Comparison of ENCODE assay signal across 14 cellular contexts in genomic region chr2:101860782-101861181, GRCh38.
DNase-seq lines count a peak whose midpoint lies in the region; ATAC-seq and TF ChIP-seq lines count a peak whose summit lies in the region.
"Had no signal": no experiment of that assay in that cellular context is flagged by ENCODE, and none has a peak within 500 bp of the region (broad histone marks: within the 10 kb centered on the region; RNA-seq: fewer than 3 reads in every experiment).

No MANE protein-coding gene starts in this region.

- peaks cover 97% of the 10 kb centered on the region for H3K36me3 ChIP-seq in CD4-positive, CD25-positive, alpha-beta regulatory T cell (ENCODE audit: control insufficient read depth, insufficient read depth, low read length)
- peaks cover 63% of the 10 kb centered on the region for H3K36me3 ChIP-seq in CD8-positive, alpha-beta T cell (ENCODE audit: insufficient read depth, low read length)
- peaks cover 8 to 85% (median 16%) of the 10 kb centered on the region in 3 experiments for H3K36me3 ChIP-seq in naive thymus-derived CD4-positive, alpha-beta T cell (ENCODE audit: control insufficient read depth in 2 of 3, insufficient read depth in 3 of 3, low read length in 3 of 3)

- DNase-seq in CD4-positive, CD25-positive, alpha-beta regulatory T cell, result no peak
- DNase-seq in CD8-positive, alpha-beta T cell, result no peak
- DNase-seq in glutamatergic neuron (no peak), NCI-H82 treated with DMSO at 0.1 percent for 48 hours (lab: John Stamatoyannopoulos, UW; ENCODE audit: unreplicated experiment) (no peak), hepatic stellate cell (ENCODE audit: low spot score) (no peak)
- no peak for DNase-seq in naive thymus-derived CD4-positive, alpha-beta T cell
- no peak for DNase-seq in activated CD4-positive, alpha-beta T cell treated with anti-CD3 and anti-CD28 coated beads, Interleukin-2, amount 50 U/mL, for 1 hour
- DNase-seq: AML-193, NCI-H1105 treated with DMSO at 0.1 percent for 48 hours, NCI-H187, NCI-H446 treated with DMSO at 0.1 percent for 48 hours, SJCRH30 had no signal

- peak overlapping the region in 2 of 3 donors; percentile 62 to 83 for H3K27ac Mint-ChIP-seq in CD4-positive, CD25-positive, alpha-beta regulatory T cell
- peak overlapping the region; percentile 66 for H3K27ac Mint-ChIP-seq in CD8-positive, alpha-beta T cell
- H3K27ac Mint-ChIP-seq in glutamatergic neuron (ENCODE audit: unreplicated experiment), result peak overlapping the region; percentile 59
- H3K27ac Mint-ChIP-seq in naive thymus-derived CD4-positive, alpha-beta T cell, result peak overlapping the region in 7 of 9 donors; percentile 21 to 77 (median 62)

- H3K4me3 ChIP-seq in CD4-positive, CD25-positive, alpha-beta regulatory T cell (ENCODE audit: low read depth, low read length), result no peak overlapping the region
- no peak overlapping the region for H3K4me3 ChIP-seq in CD8-positive, alpha-beta T cell (ENCODE audit: low read depth, low read length)
- H3K4me3 ChIP-seq in naive thymus-derived CD4-positive, alpha-beta T cell (ENCODE audit: low read length), result no peak overlapping the region
- H3K4me3 ChIP-seq: HAP-1, SJCRH30 had no signal

- no peaks in the 10 kb centered on the region for H3K27me3 ChIP-seq in CD4-positive, CD25-positive, alpha-beta regulatory T cell (ENCODE audit: control insufficient read depth, insufficient read depth, low read length)
- no peaks in the 10 kb centered on the region for H3K27me3 ChIP-seq in CD8-positive, alpha-beta T cell (ENCODE audit: insufficient read depth, low read length)
- H3K27me3 ChIP-seq in naive thymus-derived CD4-positive, alpha-beta T cell (ENCODE audit: control insufficient read depth in 2 of 2, insufficient read depth in 2 of 2, low read length in 2 of 2), result no peaks in the 10 kb centered on the region
- H3K27me3 ChIP-seq: SJCRH30 had no signal

- no peaks in the 10 kb centered on the region for H3K4me1 ChIP-seq in CD4-positive, CD25-positive, alpha-beta regulatory T cell (ENCODE audit: control insufficient read depth, insufficient read depth, low read length, poor library complexity, severe bottlenecking)
- H3K4me1 ChIP-seq in CD8-positive, alpha-beta T cell (ENCODE audit: insufficient read depth, low read length), result no peaks in the 10 kb centered on the region
- no peaks in the 10 kb centered on the region for H3K4me1 ChIP-seq in naive thymus-derived CD4-positive, alpha-beta T cell (ENCODE audit: control insufficient read depth in 2 of 2, insufficient read depth in 2 of 2, low read length in 2 of 2)
- H3K4me1 ChIP-seq: HAP-1, SJCRH30 had no signal

- POLR2A ChIA-PET in CD8-positive, alpha-beta T cell (lab: Charles Lee), result no interaction called here
- POLR2A ChIA-PET in naive thymus-derived CD4-positive, alpha-beta T cell (lab: Charles Lee), result interaction anchor here (0.6 kb wide), 1 partner anchor 17 kb away, joined by 5 read pairs; no protein-coding TSS in a partner anchor

- CTCF ChIA-PET in CD8-positive, alpha-beta T cell (lab: Charles Lee), result interaction anchor here (1.6 kb wide), 1 partner anchor 32 kb away, joined by 5 read pairs; no protein-coding TSS in a partner anchor
- CTCF ChIA-PET in naive thymus-derived CD4-positive, alpha-beta T cell (lab: Charles Lee), result interaction anchor here (0.7 kb wide), 1 partner anchor 581 kb away, joined by 3 read pairs; no protein-coding TSS in a partner anchor

- no peaks in the 10 kb centered on the region for H3K27me3 Mint-ChIP-seq in CD4-positive, CD25-positive, alpha-beta regulatory T cell
- no peaks in the 10 kb centered on the region for H3K27me3 Mint-ChIP-seq in CD8-positive, alpha-beta T cell (ENCODE audit: low read depth)
- no peaks in the 10 kb centered on the region for H3K27me3 Mint-ChIP-seq in glutamatergic neuron (ENCODE audit: unreplicated experiment)
- H3K27me3 Mint-ChIP-seq in naive thymus-derived CD4-positive, alpha-beta T cell, result no peaks in the 10 kb centered on the region

- H3K4me3 Mint-ChIP-seq in CD4-positive, CD25-positive, alpha-beta regulatory T cell, result no peak overlapping the region
- H3K4me3 Mint-ChIP-seq in CD8-positive, alpha-beta T cell, result no peak overlapping the region
- no peak overlapping the region for H3K4me3 Mint-ChIP-seq in glutamatergic neuron (ENCODE audit: unreplicated experiment)
- H3K4me3 Mint-ChIP-seq in naive thymus-derived CD4-positive, alpha-beta T cell, result no peak overlapping the region

- intact Hi-C loops in CD8-positive, alpha-beta T cell (cut with DNase I, micrococcal nuclease), result no loop called here
- intact Hi-C loops in naive thymus-derived CD4-positive, alpha-beta T cell (cut with micrococcal nuclease), result no loop called here

- ATAC-seq in CD4-positive, CD25-positive, alpha-beta regulatory T cell (ENCODE audit: low read depth in 2 of 2), result no peak
- ATAC-seq in CD8-positive, alpha-beta T cell, result no peak
- ATAC-seq in naive thymus-derived CD4-positive, alpha-beta T cell, result no peak

- H3K4me1 Mint-ChIP-seq in CD4-positive, CD25-positive, alpha-beta regulatory T cell, result peaks cover 2 to 10% (median 6%) of the 10 kb centered on the region in 4 donors
- peaks cover 9% of the 10 kb centered on the region for H3K4me1 Mint-ChIP-seq in CD8-positive, alpha-beta T cell (ENCODE audit: low read depth)
- peaks cover 28% of the 10 kb centered on the region for H3K4me1 Mint-ChIP-seq in glutamatergic neuron (ENCODE audit: low read depth, unreplicated experiment)
- H3K4me1 Mint-ChIP-seq in naive thymus-derived CD4-positive, alpha-beta T cell, result peaks cover 9 to 29% (median 19%) of the 10 kb centered on the region in 7 donors

- TF ChIP-seq CTCF in CD8-positive, alpha-beta T cell (IDR thresholded peaks at IDR 0.05), result no peak
- TF ChIP-seq CTCF in glutamatergic neuron (IDR thresholded peaks at IDR 0.05; ENCODE audit: partially characterized antibody, unreplicated experiment), result no peak

- peaks cover 52% of the 10 kb centered on the region for H3K36me3 Mint-ChIP-seq in CD4-positive, CD25-positive, alpha-beta regulatory T cell
- peaks cover 85% of the 10 kb centered on the region for H3K36me3 Mint-ChIP-seq in CD8-positive, alpha-beta T cell
- H3K36me3 Mint-ChIP-seq in glutamatergic neuron (ENCODE audit: unreplicated experiment), result peaks cover under 1% of the 10 kb centered on the region
- peaks cover 11 to 68% (median 23%) of the 10 kb centered on the region in 5 donors for H3K36me3 Mint-ChIP-seq in naive thymus-derived CD4-positive, alpha-beta T cell

- no peaks in the 10 kb centered on the region for H3K9me3 ChIP-seq in CD4-positive, CD25-positive, alpha-beta regulatory T cell (ENCODE audit: control insufficient read depth in 2 of 2, low read length in 2 of 2)
- no peaks in the 10 kb centered on the region for H3K9me3 ChIP-seq in CD8-positive, alpha-beta T cell (ENCODE audit: low read length)
- H3K9me3 ChIP-seq in naive thymus-derived CD4-positive, alpha-beta T cell (ENCODE audit: control insufficient read depth in 2 of 3, low read length in 3 of 3), result no peaks in the 10 kb centered on the region
- H3K9me3 ChIP-seq: HAP-1, SJCRH30 had no signal

- no peak overlapping the region for H3K27ac ChIP-seq in CD4-positive, CD25-positive, alpha-beta regulatory T cell (ENCODE audit: insufficient read depth, low read length, poor library complexity, severe bottlenecking)
- H3K27ac ChIP-seq in CD8-positive, alpha-beta T cell (ENCODE audit: low read depth, low read length), result no peak overlapping the region
- H3K27ac ChIP-seq in naive thymus-derived CD4-positive, alpha-beta T cell (ENCODE audit: low read depth, low read length), result no peak overlapping the region
- H3K27ac ChIP-seq: HL-60, SJCRH30 had no signal

- H3K9me3 Mint-ChIP-seq in CD4-positive, CD25-positive, alpha-beta regulatory T cell, result no peaks in the 10 kb centered on the region
- H3K9me3 Mint-ChIP-seq in CD8-positive, alpha-beta T cell, result no peaks in the 10 kb centered on the region
- H3K9me3 Mint-ChIP-seq in glutamatergic neuron (ENCODE audit: unreplicated experiment), result peaks cover 10% of the 10 kb centered on the region
- peaks cover 0 to 5% (median 0%) of the 10 kb centered on the region in 11 donors for H3K9me3 Mint-ChIP-seq in naive thymus-derived CD4-positive, alpha-beta T cell
